Comparison of ENCODE assay signal across 1 cellular context in the genomic region with DNA sequence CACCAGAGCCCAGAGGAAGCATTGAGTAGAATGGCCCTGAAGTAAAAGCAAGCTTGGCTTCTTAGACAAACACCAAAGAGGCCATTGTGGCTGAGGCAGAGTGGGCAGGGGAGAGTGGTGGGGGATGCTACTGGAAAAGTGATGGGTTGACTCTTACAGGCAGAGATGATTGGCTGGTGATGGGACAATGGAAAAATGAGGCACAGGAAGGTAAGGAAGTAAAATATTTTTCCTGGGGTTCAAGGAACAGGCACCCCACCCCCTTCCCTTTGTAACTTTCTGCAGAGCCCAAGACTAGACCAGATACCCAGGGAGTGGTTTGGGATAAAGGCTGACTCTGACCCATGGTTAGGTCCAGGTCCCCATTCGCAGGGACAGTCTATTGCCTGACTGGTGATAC.
TF ChIP-seq lines count a peak whose summit lies in the region.

No MANE protein-coding gene starts in this region.

TF ChIP-seq in H1, 55 proteins besides CTCF, POLR2A, EP300 and RAD21 (continued from another document):
- TF ChIP-seq POU5F1 (IDR thresholded peaks at IDR 0.05; ENCODE audit: low read depth, low read length) (no peak), ATF3 (IDR thresholded peaks at IDR 0.05; ENCODE audit: insufficient read depth, low read depth, low read length) (no peak), SUZ12 (IDR thresholded peaks at IDR 0.05; ENCODE audit: low read length) (no peak), KDM1A (IDR thresholded peaks at IDR 0.05; ENCODE audit: borderline replicate concordance, low read length) (no peak), GABPA (IDR thresholded peaks at IDR 0.05; ENCODE audit: borderline replicate concordance, insufficient read depth, low read length) (no peak), ZNF274 (IDR thresholded peaks at IDR 0.05; ENCODE audit: borderline replicate concordance, extremely low read depth, low read length) (no peak), CREB1 (IDR thresholded peaks at IDR 0.05) (no peak), NANOG (IDR thresholded peaks at IDR 0.05; ENCODE audit: insufficient read depth, low read depth, low read length, poor library complexity, severe bottlenecking) (no peak)
TF ChIP-seq in H1: peak in this region for 0.
